In the genomic region with DNA sequence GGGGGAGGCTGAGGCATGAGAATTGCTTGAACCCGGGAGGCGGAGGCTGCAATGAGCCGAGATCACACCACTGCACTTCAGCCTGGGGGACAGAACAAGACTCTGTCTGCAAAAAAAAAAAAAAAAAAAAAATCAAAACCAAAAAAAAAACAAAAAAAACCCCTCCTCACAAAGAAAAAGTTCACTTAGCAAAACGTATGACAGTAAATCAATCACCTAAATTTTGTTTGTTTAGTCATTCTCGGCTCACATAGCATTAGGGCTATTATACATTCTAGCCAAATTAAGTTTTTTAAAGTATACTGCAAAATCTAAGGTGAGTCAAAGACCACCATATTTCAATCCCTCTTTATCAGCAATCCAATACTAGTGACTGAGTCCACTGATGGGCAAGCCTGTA, we compare ENCODE assay signal across 20 cellular contexts. TPM values are rescaled to one million over a fixed set of nuclear protein-coding genes. Genes with fewer than 3 reads are reported as not detected.
DNase-seq lines count a peak whose midpoint lies in the region; ATAC-seq, FAIRE-seq and TF ChIP-seq lines count a peak whose summit lies in the region.
"Had no signal": no experiment of that assay in that cellular context is flagged by ENCODE, and none has a peak within 500 bp of the region (broad histone marks: within the 10 kb centered on the region; RNA-seq: fewer than 3 reads in every experiment).

No MANE protein-coding gene starts in this region.

- ATAC-seq in T-helper 17 cell (no peak), pancreas (no peak), HG03432 (IDR thresholded peaks at IDR 0.05; ENCODE audit: unreplicated experiment) (no peak)
- no peak for ATAC-seq in effector memory CD8-positive, alpha-beta T cell (replicated peaks)
- ATAC-seq: GM23338, Panc1 had no signal

- peaks cover 2% of the 10 kb centered on the region for H3K36me3 Mint-ChIP-seq in T-helper 17 cell (ENCODE audit: low read depth)
- H3K36me3 Mint-ChIP-seq in effector memory CD8-positive, alpha-beta T cell (ENCODE audit: insufficient read depth): peaks cover 17% of the 10 kb centered on the region
- peaks cover 5% of the 10 kb centered on the region for H3K36me3 Mint-ChIP-seq in endodermal cell (ENCODE audit: low read depth)

- H3K4me1 ChIP-seq in HEK293 (ENCODE audit: control insufficient read depth, insufficient read depth, low read length) (peaks cover 38% of the 10 kb centered on the region), pancreas (peaks cover 19 to 39% (median 29%) of the 10 kb centered on the region in 3 donors), endodermal cell (ENCODE audit: control insufficient read depth, insufficient read depth, low read length) (no peaks in the 10 kb centered on the region)
- H3K4me1 ChIP-seq: SJCRH30 had no signal

- H3K4me3 Mint-ChIP-seq in T-helper 17 cell (no peak overlapping the region), endodermal cell (no peak overlapping the region)
- peak overlapping the region in 1 of 2 donors; percentile 43 for H3K4me3 Mint-ChIP-seq in effector memory CD8-positive, alpha-beta T cell
- H3K4me3 Mint-ChIP-seq: GM23338 had no signal

- H3K27ac ChIP-seq in HEK293 (ENCODE audit: extremely low read depth, low read depth, low read length) (no peak overlapping the region), pancreas (no peak overlapping the region), endodermal cell (ENCODE audit: low read depth, low read length) (no peak overlapping the region)
- H3K27ac ChIP-seq: C4-2B, SJCRH30 had no signal

- FAIRE-seq in pancreas (lab: Jason Lieb, UNC): no peak

- H3K4me1 Mint-ChIP-seq in T-helper 17 cell (peaks cover 44% of the 10 kb centered on the region), endodermal cell (peaks cover 34% of the 10 kb centered on the region)
- H3K4me1 Mint-ChIP-seq in effector memory CD8-positive, alpha-beta T cell (ENCODE audit: low read depth in 2 of 2): peaks cover 38 to 68% of the 10 kb centered on the region in 2 donors

- H3K36me3 ChIP-seq in HEK293 (ENCODE audit: control insufficient read depth in 2 of 2, insufficient read depth in 1 of 2, low read length in 2 of 2) (peaks cover 3 to 4% of the 10 kb centered on the region in 2 experiments), pancreas (no peaks in the 10 kb centered on the region), endodermal cell (ENCODE audit: control insufficient read depth, insufficient read depth, low read length) (peaks cover 6% of the 10 kb centered on the region)

- CTCF ChIA-PET in HEK293 (lab: Yijun Ruan, JAX): interaction anchor here (0.7 to 1.0 kb wide), 2 partner anchors 27 to 41 kb away, joined by 3 read pairs; no protein-coding TSS in a partner anchor

- WGBS in pancreas, 2 donors: 63% methylated on average over 5 of the region's 5 CpGs
- WGBS in endodermal cell (ENCODE audit: insufficient coverage in 1 of 2, insufficient read length in 1 of 2), 2 experiments: 99% methylated on average over 5 of the region's 5 CpGs; no CpG with 5 or more reads in 1 of the 2 experiments

- no peaks in the 10 kb centered on the region for H3K27me3 Mint-ChIP-seq in T-helper 17 cell
- H3K27me3 Mint-ChIP-seq in effector memory CD8-positive, alpha-beta T cell: no peaks in the 10 kb centered on the region
- H3K27me3 Mint-ChIP-seq in endodermal cell (ENCODE audit: insufficient read depth): no peaks in the 10 kb centered on the region

- TF ChIP-seq CTCF in HEK293 (tag by site-specific recombination; IDR thresholded peaks at IDR 0.05) (no peak), pancreas (IDR thresholded peaks at IDR 0.05) (no peak), endodermal cell (conservative IDR thresholded peaks at IDR 0.05) (no peak)

- POLR2A ChIA-PET in HEK293 (lab: Yijun Ruan, JAX): interaction anchor here (0.6 kb wide), 1 partner anchor 352 kb away, joined by 3 read pairs; no protein-coding TSS in a partner anchor

- H3K9me3 ChIP-seq in HEK293 (ENCODE audit: control insufficient read depth, insufficient read depth, low read depth, low read length): no peaks in the 10 kb centered on the region
- no peaks in the 10 kb centered on the region for H3K9me3 ChIP-seq in T-helper 17 cell (ENCODE audit: control insufficient read depth, low read length, poor library complexity, severe bottlenecking)
- H3K9me3 ChIP-seq in pancreas: no peaks in the 10 kb centered on the region
- H3K9me3 ChIP-seq in endodermal cell (ENCODE audit: control insufficient read depth, low read length): peaks cover 6% of the 10 kb centered on the region
- H3K9me3 ChIP-seq: SJCRH30 had no signal

- H3K4me3 ChIP-seq in HEK293 (ENCODE audit: low read depth, low read length) (no peak overlapping the region), pancreas (no peak overlapping the region), endodermal cell (ENCODE audit: low read length) (no peak overlapping the region)
- H3K4me3 ChIP-seq: GM23338, SJCRH30 had no signal

- H3K9ac ChIP-seq in endodermal cell (ENCODE audit: extremely low read depth, low read length, poor library complexity, severe bottlenecking): no peak overlapping the region

- H3K27me3 ChIP-seq in pancreas (no peaks in the 10 kb centered on the region), endodermal cell (ENCODE audit: control insufficient read depth, insufficient read depth, low read length, poor library complexity, severe bottlenecking) (no peaks in the 10 kb centered on the region)
- H3K27me3 ChIP-seq: SJCRH30 had no signal

- no peak for DNase-seq in T-helper 17 cell
- no peak for DNase-seq in effector memory CD8-positive, alpha-beta T cell
- DNase-seq in HuH-7.5 (ENCODE audit: low spot score): no peak
- DNase-seq in pancreas: no peak
- no peak for DNase-seq in endodermal cell
- DNase-seq: ACHN, Calu3, GF-D8, HCEC 1CT, KBM-7, MV-4-11, NCI-H187, NCI-H2107, NCI-H510A, SJCRH30 had no signal

- H3K27ac Mint-ChIP-seq in T-helper 17 cell (peak overlapping the region; percentile 96), endodermal cell (no peak overlapping the region)
- peak overlapping the region; percentile 75 to 88 for H3K27ac Mint-ChIP-seq in effector memory CD8-positive, alpha-beta T cell
- H3K27ac Mint-ChIP-seq: GM23338 had no signal

- intact Hi-C loops in pancreas (cut with DNase I): no loop called here

- no peaks in the 10 kb centered on the region for H3K9me3 Mint-ChIP-seq in effector memory CD8-positive, alpha-beta T cell
- peaks cover 4% of the 10 kb centered on the region for H3K9me3 Mint-ChIP-seq in endodermal cell
- H3K9me3 Mint-ChIP-seq: GM23338 had no signal

TF ChIP-seq in HEK293, 187 proteins besides CTCF, POLR2A, EP300 and RAD21 (continues in another document):
- TF ChIP-seq ZNF292 (tag by site-specific recombination; IDR thresholded peaks at IDR 0.05; ENCODE audit: borderline replicate concordance, low read depth): no peak
- TF ChIP-seq, protein P1, sequence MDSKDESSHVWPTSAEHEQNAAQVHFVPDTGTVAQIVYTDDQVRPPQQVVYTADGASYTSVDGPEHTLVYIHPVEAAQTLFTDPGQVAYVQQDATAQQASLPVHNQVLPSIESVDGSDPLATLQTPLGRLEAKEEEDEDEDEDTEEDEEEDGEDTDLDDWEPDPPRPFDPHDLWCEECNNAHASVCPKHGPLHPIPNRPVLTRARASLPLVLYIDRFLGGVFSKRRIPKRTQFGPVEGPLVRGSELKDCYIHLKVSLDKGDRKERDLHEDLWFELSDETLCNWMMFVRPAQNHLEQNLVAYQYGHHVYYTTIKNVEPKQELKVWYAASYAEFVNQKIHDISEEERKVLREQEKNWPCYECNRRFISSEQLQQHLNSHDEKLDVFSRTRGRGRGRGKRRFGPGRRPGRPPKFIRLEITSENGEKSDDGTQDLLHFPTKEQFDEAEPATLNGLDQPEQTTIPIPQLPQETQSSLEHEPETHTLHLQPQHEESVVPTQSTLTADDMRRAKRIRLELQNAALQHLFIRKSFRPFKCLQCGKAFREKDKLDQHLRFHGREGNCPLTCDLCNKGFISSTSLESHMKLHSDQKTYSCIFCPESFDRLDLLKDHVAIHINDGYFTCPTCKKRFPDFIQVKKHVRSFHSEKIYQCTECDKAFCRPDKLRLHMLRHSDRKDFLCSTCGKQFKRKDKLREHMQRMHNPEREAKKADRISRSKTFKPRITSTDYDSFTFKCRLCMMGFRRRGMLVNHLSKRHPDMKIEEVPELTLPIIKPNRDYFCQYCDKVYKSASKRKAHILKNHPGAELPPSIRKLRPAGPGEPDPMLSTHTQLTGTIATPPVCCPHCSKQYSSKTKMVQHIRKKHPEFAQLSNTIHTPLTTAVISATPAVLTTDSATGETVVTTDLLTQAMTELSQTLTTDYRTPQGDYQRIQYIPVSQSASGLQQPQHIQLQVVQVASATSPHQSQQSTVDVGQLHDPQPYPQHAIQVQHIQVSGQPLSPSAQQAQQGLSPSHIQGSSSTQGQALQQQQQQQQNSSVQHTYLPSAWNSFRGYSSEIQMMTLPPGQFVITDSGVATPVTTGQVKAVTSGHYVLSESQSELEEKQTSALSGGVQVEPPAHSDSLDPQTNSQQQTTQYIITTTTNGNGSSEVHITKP (tag by site-specific recombination; IDR thresholded peaks at IDR 0.05): peak; percentile 17; the same call in 1 of the 2 replicates
- TF ChIP-seq, protein P2, sequence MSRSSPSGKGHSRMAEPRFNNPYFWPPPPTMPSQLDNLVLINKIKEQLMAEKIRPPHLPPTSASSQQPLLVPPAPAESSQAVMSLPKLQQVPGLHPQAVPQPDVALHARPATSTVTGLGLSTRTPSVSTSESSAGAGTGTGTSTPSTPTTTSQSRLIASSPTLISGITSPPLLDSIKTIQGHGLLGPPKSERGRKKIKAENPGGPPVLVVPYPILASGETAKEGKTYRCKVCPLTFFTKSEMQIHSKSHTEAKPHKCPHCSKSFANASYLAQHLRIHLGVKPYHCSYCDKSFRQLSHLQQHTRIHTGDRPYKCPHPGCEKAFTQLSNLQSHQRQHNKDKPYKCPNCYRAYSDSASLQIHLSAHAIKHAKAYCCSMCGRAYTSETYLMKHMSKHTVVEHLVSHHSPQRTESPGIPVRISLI (tag by site-specific recombination; IDR thresholded peaks at IDR 0.05): peak; percentile 85

RNA-seq across cellular contexts. Expression of a gene that starts 5.7 kb away (rescaled TPM):
- total RNA-seq in T-helper 17 cell: 10 to 100 TPM; 53.5 to 56.9 TPM
- total RNA-seq in pancreas: 10 to 100 TPM; 16.8 to 32.4 (median 22.7) TPM
- 10 to 100 TPM; 17.0 to 18.6 TPM for polyA plus RNA-seq in pancreas
- 10 to 100 TPM; 42.6 to 60.0 TPM for total RNA-seq in endodermal cell
- 15.5 TPM for polyA plus RNA-seq in endodermal cell (2013, experiment 1 of 2)
- polyA plus RNA-seq in endodermal cell (2013, experiment 2 of 2): 19.1 TPM

RNA-seq across cellular contexts. Expression of a gene that starts 58.4 kb away (rescaled TPM):
- total RNA-seq in T-helper 17 cell: 10 to 100 TPM; 45.8 to 49.9 TPM
- 10 to 100 TPM; 30.1 to 71.8 (median 59.4) TPM for total RNA-seq in pancreas
- polyA plus RNA-seq in pancreas: 10 to 100 TPM; 37.6 to 52.8 TPM
- total RNA-seq in endodermal cell: 100 to 1,000 TPM; 227 to 263 TPM
- 109 TPM for polyA plus RNA-seq in endodermal cell (2013, experiment 1 of 2)
- polyA plus RNA-seq in endodermal cell (2013, experiment 2 of 2): 101 TPM
